ENCODE assay signal across 1 cellular context in the genomic region with DNA sequence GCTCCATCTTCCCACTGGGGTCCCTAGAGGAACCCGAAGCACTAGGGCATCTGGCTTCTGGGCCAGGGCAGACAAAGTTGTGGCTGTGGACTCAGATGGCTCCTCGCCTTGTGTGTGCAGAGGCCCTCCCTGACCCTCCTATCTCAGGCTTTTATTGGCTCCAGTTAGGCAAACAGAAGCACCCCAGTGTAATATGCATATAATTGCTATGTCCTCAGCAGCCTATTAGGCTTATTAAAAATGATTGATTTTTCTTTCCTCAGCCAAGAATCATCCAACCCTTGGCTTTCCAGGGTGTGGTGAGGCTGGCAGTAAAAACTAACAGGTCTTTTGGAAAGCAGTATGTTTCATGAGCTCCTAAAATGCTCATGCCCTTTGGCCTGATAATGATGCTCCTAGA.
TF ChIP-seq lines count a peak whose summit lies in the region.

No MANE protein-coding gene starts in this region.

TF ChIP-seq in HEK293, 187 proteins besides CTCF, POLR2A, EP300 and RAD21 (continued from another document):
- TF ChIP-seq, protein P1, sequence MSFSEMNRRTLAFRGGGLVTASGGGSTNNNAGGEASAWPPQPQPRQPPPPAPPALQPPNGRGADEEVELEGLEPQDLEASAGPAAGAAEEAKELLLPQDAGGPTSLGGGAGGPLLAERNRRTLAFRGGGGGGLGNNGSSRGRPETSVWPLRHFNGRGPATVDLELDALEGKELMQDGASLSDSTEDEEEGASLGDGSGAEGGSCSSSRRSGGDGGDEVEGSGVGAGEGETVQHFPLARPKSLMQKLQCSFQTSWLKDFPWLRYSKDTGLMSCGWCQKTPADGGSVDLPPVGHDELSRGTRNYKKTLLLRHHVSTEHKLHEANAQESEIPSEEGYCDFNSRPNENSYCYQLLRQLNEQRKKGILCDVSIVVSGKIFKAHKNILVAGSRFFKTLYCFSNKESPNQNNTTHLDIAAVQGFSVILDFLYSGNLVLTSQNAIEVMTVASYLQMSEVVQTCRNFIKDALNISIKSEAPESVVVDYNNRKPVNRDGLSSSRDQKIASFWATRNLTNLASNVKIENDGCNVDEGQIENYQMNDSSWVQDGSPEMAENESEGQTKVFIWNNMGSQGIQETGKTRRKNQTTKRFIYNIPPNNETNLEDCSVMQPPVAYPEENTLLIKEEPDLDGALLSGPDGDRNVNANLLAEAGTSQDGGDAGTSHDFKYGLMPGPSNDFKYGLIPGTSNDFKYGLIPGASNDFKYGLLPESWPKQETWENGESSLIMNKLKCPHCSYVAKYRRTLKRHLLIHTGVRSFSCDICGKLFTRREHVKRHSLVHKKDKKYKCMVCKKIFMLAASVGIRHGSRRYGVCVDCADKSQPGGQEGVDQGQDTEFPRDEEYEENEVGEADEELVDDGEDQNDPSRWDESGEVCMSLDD (tag by site-specific recombination; IDR thresholded peaks at IDR 0.05), result no peak
- TF ChIP-seq, protein P2, sequence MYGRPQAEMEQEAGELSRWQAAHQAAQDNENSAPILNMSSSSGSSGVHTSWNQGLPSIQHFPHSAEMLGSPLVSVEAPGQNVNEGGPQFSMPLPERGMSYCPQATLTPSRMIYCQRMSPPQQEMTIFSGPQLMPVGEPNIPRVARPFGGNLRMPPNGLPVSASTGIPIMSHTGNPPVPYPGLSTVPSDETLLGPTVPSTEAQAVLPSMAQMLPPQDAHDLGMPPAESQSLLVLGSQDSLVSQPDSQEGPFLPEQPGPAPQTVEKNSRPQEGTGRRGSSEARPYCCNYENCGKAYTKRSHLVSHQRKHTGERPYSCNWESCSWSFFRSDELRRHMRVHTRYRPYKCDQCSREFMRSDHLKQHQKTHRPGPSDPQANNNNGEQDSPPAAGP (tag by site-specific recombination; IDR thresholded peaks at IDR 0.05), result peak; percentile 98
- TF ChIP-seq ZNF10 (tag by site-specific recombination; IDR thresholded peaks at IDR 0.05), result no peak
